In genomic region chr2:52386433-52386832, GRCh38 we compare ENCODE assay signal across 17 cellular contexts.
"Had no signal": no experiment of that assay in that cellular context is flagged by ENCODE, and none has a peak within 500 bp of the region (broad histone marks: within the 10 kb centered on the region; RNA-seq: fewer than 3 reads in every experiment).

No MANE protein-coding gene starts in this region.

- H3K36me3 ChIP-seq: cardiac muscle cell, esophagus muscularis mucosa, left lung, right atrium auricular region, thyroid gland, vagina had no signal

- ATAC-seq: activated CD8-positive, alpha-beta T cell treated with anti-CD3 and anti-CD28 coated beads for 36 hours; activated T-cell treated with anti-CD3 and anti-CD28 coated beads, Interleukin-2, amount 50 U/mL, for 4 hours; left lung; stimulated activated naive B cell treated with anti-CD40 and anti-IgM and Interleukin-4, amounts not matched to agents 10 μg/mL and 1 μg/mL and 100 μg/mL, for 72 hours had no signal

- H3K4me1 ChIP-seq: esophagus muscularis mucosa, left lung, right atrium auricular region, thyroid gland, vagina had no signal

- H3K27me3 ChIP-seq: cardiac muscle cell, esophagus muscularis mucosa, left lung, right atrium auricular region, thyroid gland, vagina had no signal

- H3K4me3 ChIP-seq: cardiac muscle cell, esophagus muscularis mucosa, left lung, right atrium auricular region, skin epidermis, thyroid gland, vagina had no signal

- H3K27ac ChIP-seq: cardiac muscle cell, esophagus muscularis mucosa, left lung, right atrium auricular region, skin epidermis, thyroid gland, vagina had no signal

- H3K9me3 ChIP-seq: esophagus muscularis mucosa, left lung, right atrium auricular region, thyroid gland, vagina had no signal

- DNase-seq: activated CD4-positive, alpha-beta T cell treated with anti-CD3 and anti-CD28 coated beads for 4 hours; activated CD8-positive, alpha-beta T cell treated with anti-CD3 and anti-CD28 coated beads for 36 hours; activated effector memory CD4-positive, alpha-beta T cell treated with Interleukin-2 at 50 U/mL for 16 hours; activated naive CD4-positive, alpha-beta T cell treated with anti-CD3 and anti-CD28 coated beads, Interleukin-2, amount 50 U/mL, for 16 hours; activated T-cell treated with anti-CD3 and anti-CD28 coated beads, Interleukin-2, amount 50 U/mL, for 4 hours; kidney; left lung; occipital lobe; stimulated activated CD4-positive, alpha-beta T cell treated with anti-CD3 and anti-CD28 coated beads, Interleukin-15, amount 100 ng/mL, for 24 hours; stimulated activated CD4-positive, alpha-beta T cell treated with anti-CD3 and anti-CD28 coated beads, Interleukin-4, amount 100 ng/mL, for 1 hour; stimulated activated naive B cell treated with anti-CD40 and anti-IgM and Interleukin-4, amounts not matched to agents 10 μg/mL and 1 μg/mL and 100 μg/mL, for 72 hours had no signal
